In the genomic region with DNA sequence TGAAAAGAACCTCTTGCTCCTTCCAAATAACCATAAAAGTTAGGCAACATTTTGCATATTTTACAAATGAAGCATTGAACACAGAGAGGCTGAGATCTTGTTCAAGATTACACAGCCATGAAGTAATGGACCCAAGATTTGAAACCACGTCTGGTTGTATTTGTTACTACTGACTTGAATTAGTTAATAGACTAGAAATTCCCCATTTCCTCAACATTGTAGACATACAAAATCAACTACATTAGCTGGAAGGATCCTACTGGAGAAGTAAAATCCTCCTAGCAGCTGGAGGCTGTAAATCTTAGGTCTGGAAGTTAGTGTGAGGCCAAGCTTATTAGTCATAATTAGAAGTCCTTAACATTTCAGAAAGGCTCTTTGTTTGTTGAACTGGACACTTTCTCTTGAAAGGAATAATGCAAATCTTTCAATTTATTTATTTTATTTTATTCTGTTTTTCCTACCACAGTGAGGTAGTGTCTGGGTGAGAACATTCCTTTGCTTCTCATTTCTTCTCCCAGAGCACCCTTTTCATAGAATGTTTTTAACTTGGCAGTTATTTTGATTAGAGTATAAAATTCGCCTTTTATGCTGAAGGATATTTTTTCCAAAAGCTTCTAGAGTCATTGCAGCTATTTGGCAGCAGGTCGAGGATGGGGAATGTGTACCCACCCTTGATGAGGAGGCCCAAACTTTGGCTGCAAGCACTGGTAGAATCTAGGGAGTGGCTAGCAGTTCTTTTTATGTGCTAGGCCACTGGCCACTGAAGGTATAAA, we compare ENCODE assay signal across 18 cellular contexts.
DNase-seq lines count a peak whose midpoint lies in the region; ATAC-seq, FAIRE-seq and TF ChIP-seq lines count a peak whose summit lies in the region.
"Had no signal": no experiment of that assay in that cellular context is flagged by ENCODE, and none has a peak within 500 bp of the region (broad histone marks: within the 10 kb centered on the region; RNA-seq: fewer than 3 reads in every experiment).

No MANE protein-coding gene starts in this region.

- H3K4me3 ChIP-seq in ascending aorta = no peak overlapping the region
- H3K4me3 ChIP-seq in skeletal muscle satellite cell (ENCODE audit: low read length) = no peak overlapping the region
- no peak overlapping the region for H3K4me3 ChIP-seq in effector memory CD4-positive, alpha-beta T cell (ENCODE audit: insufficient read depth, low read depth, low read length, poor library complexity, severe bottlenecking)
- H3K4me3 ChIP-seq: colonic mucosa had no signal

- DNase-seq in GM18507 (ENCODE audit: extremely low spot score, insufficient read length, low read depth) = no peak
- DNase-seq in ascending aorta (ENCODE audit: low spot score in 2 of 2) = no peak
- no peak for DNase-seq in left ventricle myocardium superior
- DNase-seq in effector memory CD4-positive, alpha-beta T cell = no peak
- DNase-seq in SKM-1 treated with dmso at 0.1 percent for 144 hours (lab: John Stamatoyannopoulos, UW; ENCODE audit: unreplicated experiment) = no peak
- DNase-seq: activated CD8-positive, alpha-beta T cell treated with anti-CD3 and anti-CD28 coated beads, Interleukin-2, amount 10 ng/mL, durations not matched to agents 7 days and 5 days; AML-193; colonic mucosa; NCI-H2029; NCI-H524 treated with DMSO at 0.1 percent for 48 hours had no signal

- FAIRE-seq in GM18507 (lab: Jason Lieb, UNC) = peak; percentile 78
- FAIRE-seq: D721Med, keratinocyte had no signal

- H3K4me1 ChIP-seq in ascending aorta = peaks cover 0 to 5% of the 10 kb centered on the region in 2 donors
- peaks cover 17% of the 10 kb centered on the region for H3K4me1 ChIP-seq in skeletal muscle satellite cell (ENCODE audit: control insufficient read depth, insufficient read depth, low read length)
- H3K4me1 ChIP-seq in effector memory CD4-positive, alpha-beta T cell (ENCODE audit: control insufficient read depth, insufficient read depth, low read length, poor library complexity, severe bottlenecking) = no peaks in the 10 kb centered on the region
- H3K4me1 ChIP-seq: colonic mucosa, parathyroid adenoma had no signal

- no peaks in the 10 kb centered on the region for H3K36me3 ChIP-seq in ascending aorta
- H3K36me3 ChIP-seq in skeletal muscle satellite cell (ENCODE audit: insufficient read depth, low read length) = no peaks in the 10 kb centered on the region
- no peaks in the 10 kb centered on the region for H3K36me3 ChIP-seq in effector memory CD4-positive, alpha-beta T cell (ENCODE audit: control insufficient read depth, insufficient read depth, low read length)
- H3K36me3 ChIP-seq: colonic mucosa had no signal

- TF ChIP-seq CTCF in ascending aorta (IDR thresholded peaks at IDR 0.05) = no peak

- intact Hi-C loops in ascending aorta (cut with DNase I) = no loop called here
- intact Hi-C loops in left ventricle myocardium superior (cut with micrococcal nuclease) = no loop called here

- ATAC-seq in left ventricle myocardium superior = peak; percentile 80
- no peak for ATAC-seq in GM21381 (IDR thresholded peaks at IDR 0.05; ENCODE audit: unreplicated experiment)
- no peak for ATAC-seq in HG03095 (IDR thresholded peaks at IDR 0.05; ENCODE audit: unreplicated experiment)
- ATAC-seq: activated CD8-positive, alpha-beta T cell treated with anti-CD3 and anti-CD28 coated beads, Interleukin-2, amount 10 ng/mL, durations not matched to agents 7 days and 5 days; Panc1 had no signal

- no peak overlapping the region for H3K4me2 ChIP-seq in skeletal muscle satellite cell (ENCODE audit: low read length)

- H3K27me3 ChIP-seq in ascending aorta (no peaks in the 10 kb centered on the region), skeletal muscle satellite cell (ENCODE audit: control insufficient read depth, insufficient read depth, low read length) (no peaks in the 10 kb centered on the region)
- no peaks in the 10 kb centered on the region for H3K27me3 ChIP-seq in effector memory CD4-positive, alpha-beta T cell (replicated peaks; ENCODE audit: control insufficient read depth, insufficient read depth, low read length, poor library complexity, severe bottlenecking)
- H3K27me3 ChIP-seq: colonic mucosa had no signal

- no peaks in the 10 kb centered on the region for H3K9me3 ChIP-seq in ascending aorta
- no peaks in the 10 kb centered on the region for H3K9me3 ChIP-seq in skeletal muscle satellite cell (replicated peaks; ENCODE audit: low read length)
- no peaks in the 10 kb centered on the region for H3K9me3 ChIP-seq in effector memory CD4-positive, alpha-beta T cell (ENCODE audit: control insufficient read depth, low read length)
- H3K9me3 ChIP-seq: colonic mucosa had no signal

- H3K27ac ChIP-seq in ascending aorta = peak overlapping the region; percentile 35 to 56
- H3K27ac ChIP-seq in effector memory CD4-positive, alpha-beta T cell (ENCODE audit: insufficient read depth, low read length, poor library complexity, severe bottlenecking) = no peak overlapping the region
- H3K27ac ChIP-seq: colonic mucosa, parathyroid adenoma, VCaP had no signal

- peak overlapping the region; percentile 31 for H3K9ac ChIP-seq in skeletal muscle satellite cell (ENCODE audit: low read depth, low read length)
- H3K9ac ChIP-seq: parathyroid adenoma had no signal
